31 cellular contexts compared by ENCODE assay signal in genomic region chr1:198117267-198117666, GRCh38. TPM values are rescaled to one million over a fixed set of nuclear protein-coding genes. Genes with fewer than 3 reads are reported as not detected.
DNase-seq lines count a peak whose midpoint lies in the region; ATAC-seq and TF ChIP-seq lines count a peak whose summit lies in the region.
"Had no signal": no experiment of that assay in that cellular context is flagged by ENCODE, and none has a peak within 500 bp of the region (broad histone marks: within the 10 kb centered on the region; RNA-seq: fewer than 3 reads in every experiment).

No MANE protein-coding gene starts in this region.

- H3K9me3 ChIP-seq in ascending aorta = no peaks in the 10 kb centered on the region
- H3K9me3 ChIP-seq in T-helper 17 cell (ENCODE audit: control insufficient read depth, low read length, poor library complexity, severe bottlenecking) = no peaks in the 10 kb centered on the region
- H3K9me3 ChIP-seq: tibial nerve had no signal

- H3K4me3 ChIP-seq in ascending aorta = no peak overlapping the region
- no peak overlapping the region for H3K4me3 ChIP-seq in fibroblast of the aortic adventitia (ENCODE audit: low read depth, low read length)
- H3K4me3 ChIP-seq: cardiac muscle cell, tibial nerve had no signal

- H3K27ac ChIP-seq in ascending aorta = peak overlapping the region; percentile 61 to 83
- H3K27ac ChIP-seq: cardiac muscle cell, HL-60 had no signal

- H3K36me3 Mint-ChIP-seq in T-helper 17 cell (ENCODE audit: low read depth) = peaks cover 2% of the 10 kb centered on the region
- H3K36me3 Mint-ChIP-seq: mesothelial cell of epicardium; naive thymus-derived CD4-positive, alpha-beta T cell had no signal

- DNase-seq in HCEC 1CT (peak; percentile 3), ascending aorta (ENCODE audit: low spot score in 2 of 2) (no peak), fibroblast of the aortic adventitia (ENCODE audit: low read depth) (peak; percentile 68), sciatic nerve (ENCODE audit: low spot score) (no peak), SK-N-DZ (ENCODE audit: low spot score) (no peak), AG08395 (ENCODE audit: low spot score) (no peak), T-helper 17 cell (no peak)
- DNase-seq: activated CD4-positive, alpha-beta T cell treated with anti-CD3 and anti-CD28 coated beads, Interleukin-2, amount 50 U/mL, for 4 hours; activated naive CD4-positive, alpha-beta T cell treated with anti-CD3 and anti-CD28 coated beads for 36 hours; C1 segment of cervical spinal cord; COR-L47; cortex of kidney; GF-D8; Kasumi-1; MV-4-11; naive thymus-derived CD4-positive, alpha-beta T cell; NCI-H1694; NCI-H2171; NCI-H510A treated with DMSO at 0.1 percent for 48 hours; occipital lobe; PC-3; SHP77; small intestine; stimulated activated CD4-positive, alpha-beta T cell treated with anti-CD3 and anti-CD28 coated beads, Interleukin-2, amount 100 ng/mL, for 24 hours had no signal

- no peaks in the 10 kb centered on the region for H3K36me3 ChIP-seq in ascending aorta
- H3K36me3 ChIP-seq: cardiac muscle cell, tibial nerve had no signal

- H3K4me1 ChIP-seq in ascending aorta = peaks cover 0 to 26% of the 10 kb centered on the region in 2 donors

- peaks cover 6% of the 10 kb centered on the region for H3K27me3 Mint-ChIP-seq in T-helper 17 cell

- H3K4me1 Mint-ChIP-seq in T-helper 17 cell = no peaks in the 10 kb centered on the region
- H3K4me1 Mint-ChIP-seq: naive thymus-derived CD4-positive, alpha-beta T cell had no signal

- peak; percentile 31 for ATAC-seq in sciatic nerve
- ATAC-seq in T-helper 17 cell = no peak
- ATAC-seq: esophagus mucosa; naive thymus-derived CD4-positive, alpha-beta T cell; PC-3 had no signal

- H3K4me3 Mint-ChIP-seq in T-helper 17 cell = no peak overlapping the region
- H3K4me3 Mint-ChIP-seq: activated naive CD4-positive, alpha-beta T cell treated with anti-CD3 and anti-CD28 coated beads for 36 hours; activated T-helper 1 cell treated with anti-CD3 and anti-CD28 coated beads, Interleukin-12 subunit alpha, Interleukin-12 subunit beta, Interleukin-2, Interleukin-4 antibody, amounts not matched to agents 30 ng/mL and 10 ng/mL and 1 ng/mL, durations not matched to agents 14 hours and 24 hours and 36 hours; HFFc6; mesothelial cell of epicardium; naive thymus-derived CD4-positive, alpha-beta T cell had no signal

- no peak overlapping the region for H3K27ac Mint-ChIP-seq in T-helper 17 cell
- H3K27ac Mint-ChIP-seq: activated naive CD4-positive, alpha-beta T cell treated with anti-CD3 and anti-CD28 coated beads for 36 hours; activated T-helper 1 cell treated with anti-CD3 and anti-CD28 coated beads, Interleukin-12 subunit alpha, Interleukin-12 subunit beta, Interleukin-2, Interleukin-4 antibody, amounts not matched to agents 30 ng/mL and 10 ng/mL and 1 ng/mL, durations not matched to agents 14 hours and 24 hours and 36 hours; mesothelial cell of epicardium; naive thymus-derived CD4-positive, alpha-beta T cell had no signal

- TF ChIP-seq CTCF in ascending aorta (IDR thresholded peaks at IDR 0.05) = no peak
- TF ChIP-seq CTCF in fibroblast of the aortic adventitia (IDR thresholded peaks at IDR 0.05; ENCODE audit: insufficient read depth, low read length) = no peak

- H3K27me3 ChIP-seq in ascending aorta = no peaks in the 10 kb centered on the region
- H3K27me3 ChIP-seq: cardiac muscle cell, tibial nerve had no signal

- intact Hi-C loops in ascending aorta (cut with DNase I) = loop anchor here (10.0 kb wide), 1 partner anchor 212 kb away; the partner anchor contains the start of gene C1orf53
- intact Hi-C loops in sciatic nerve (cut with DNase I) = no loop called here

RNA-seq across cellular contexts. Expression of gene NEK7, which starts 39.5 kb away (rescaled TPM):
- total RNA-seq in ascending aorta (43.6 TPM), fibroblast of the aortic adventitia (ENCODE audit: low replicate concordance) (119 and 187 TPM in 2 replicates), sciatic nerve (119 TPM), T-helper 17 cell (10 to 100 TPM; 42.1 to 50.4 TPM)
- 39.8 and 45.4 TPM in 2 replicates for polyA plus RNA-seq in SK-N-DZ (2014; cell fraction: cytosol; rRNA removed)
- 32.5 and 37.3 TPM in 2 replicates for polyA plus RNA-seq in SK-N-DZ (2014; cell fraction: nucleus; rRNA removed)

Comparison
In these comparisons a context has a peak if more than half of its experiments do, and no peak if none do; other contexts are left out.
1. DNase-seq: peak in HCEC 1CT (single experiment) and fibroblast of the aortic adventitia (single experiment); none in ascending aorta (0 of 2), sciatic nerve (single experiment), SK-N-DZ (single experiment), AG08395 (single experiment) and T-helper 17 cell (0 of 3).